Comparison of ENCODE assay signal across 11 cellular contexts in the genomic region with DNA sequence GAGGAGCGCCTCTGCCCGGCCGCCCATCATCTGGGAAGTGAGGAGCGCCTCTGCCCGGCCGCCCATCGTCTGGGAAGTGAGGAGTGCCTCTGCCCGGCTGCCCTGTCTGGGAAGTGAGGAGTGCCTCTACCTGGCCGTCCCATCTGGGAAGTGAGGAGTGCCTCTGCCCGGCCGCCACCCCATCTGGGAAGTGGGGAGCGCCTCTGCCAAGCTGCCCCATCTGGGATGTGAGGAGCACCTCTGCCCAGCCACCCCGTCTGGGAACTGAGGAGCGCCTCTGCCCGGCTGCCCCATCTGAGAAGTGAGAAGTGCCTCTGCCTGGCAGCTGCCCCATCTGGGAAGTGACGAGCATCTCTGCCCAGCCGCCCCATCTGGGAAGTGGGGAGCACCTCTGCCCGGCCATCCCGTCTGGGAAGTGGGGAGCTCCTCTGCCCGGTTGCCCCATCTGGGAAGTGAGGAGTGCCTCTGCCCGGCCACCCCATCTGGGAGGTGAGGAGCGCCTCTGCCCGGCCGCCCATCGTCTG. TPM values are rescaled to one million over a fixed set of nuclear protein-coding genes. Genes with fewer than 3 reads are reported as not detected.
"Had no signal": no experiment of that assay in that cellular context is flagged by ENCODE, and none has a peak within 500 bp of the region (broad histone marks: within the 10 kb centered on the region; RNA-seq: fewer than 3 reads in every experiment).

No MANE protein-coding gene starts in this region.

RNA-seq across cellular contexts. Expression of gene GSTA5, which starts 15.3 kb away (rescaled TPM):
- total RNA-seq: OCI-LY7, PC-3, PC-9, Peyer's patch, Right ventricle myocardium inferior, Right ventricle myocardium superior, RPMI7951, SJCRH30, SJSA1, SK-MEL-5 had no signal
- polyA plus RNA-seq: SK-N-SH had no signal

RNA-seq across cellular contexts. Expression of gene GSTA1, which starts 21.7 kb away (rescaled TPM):
- total RNA-seq: OCI-LY7, PC-3, PC-9, Right ventricle myocardium inferior, Right ventricle myocardium superior, SJCRH30, SK-MEL-5 had no signal
- polyA plus RNA-seq: SK-N-SH had no signal
